1 cellular context compared by ENCODE assay signal in the genomic region with DNA sequence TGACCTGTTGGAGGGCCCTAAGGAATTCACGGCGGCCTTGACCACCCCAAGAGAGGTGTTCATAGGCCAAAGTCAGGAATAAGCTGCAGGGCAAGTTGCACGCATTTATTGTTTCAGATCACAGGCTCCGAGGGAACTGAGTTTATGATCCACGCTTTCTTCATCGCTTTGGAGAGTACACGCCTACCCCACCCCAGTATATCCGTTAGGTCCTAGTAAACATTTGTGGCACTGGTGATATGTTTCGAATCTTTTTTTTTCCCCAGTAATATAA.
TF ChIP-seq lines count a peak whose summit lies in the region.

No MANE protein-coding gene starts in this region.

TF ChIP-seq in endothelial cell of umbilical vein, 7 proteins besides CTCF, POLR2A, EP300 and RAD21:
- TF ChIP-seq GATA2 (IDR thresholded peaks at IDR 0.05; ENCODE audit: insufficient read depth, insufficient read length, low read depth, low read length) (no peak), FOS (IDR thresholded peaks at IDR 0.05; ENCODE audit: borderline replicate concordance, insufficient read depth, low read length) (no peak), MYC (IDR thresholded peaks at IDR 0.05; ENCODE audit: low read depth, low read length) (no peak), EZH2 (IDR thresholded peaks at IDR 0.05; ENCODE audit: borderline replicate concordance, low read depth, low read length, severe bottlenecking) (no peak), JUN (IDR thresholded peaks at IDR 0.05; ENCODE audit: borderline replicate concordance, insufficient read depth, insufficient read length, low read depth) (no peak), POLR2AphosphoS5 (IDR thresholded peaks at IDR 0.05; ENCODE audit: insufficient read depth, low read depth, low read length) (no peak)
- TF ChIP-seq, protein P1, sequence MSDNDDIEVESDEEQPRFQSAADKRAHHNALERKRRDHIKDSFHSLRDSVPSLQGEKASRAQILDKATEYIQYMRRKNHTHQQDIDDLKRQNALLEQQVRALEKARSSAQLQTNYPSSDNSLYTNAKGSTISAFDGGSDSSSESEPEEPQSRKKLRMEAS (IDR thresholded peaks at IDR 0.05; ENCODE audit: insufficient read depth, insufficient read length): no peak
